In the genomic region with DNA sequence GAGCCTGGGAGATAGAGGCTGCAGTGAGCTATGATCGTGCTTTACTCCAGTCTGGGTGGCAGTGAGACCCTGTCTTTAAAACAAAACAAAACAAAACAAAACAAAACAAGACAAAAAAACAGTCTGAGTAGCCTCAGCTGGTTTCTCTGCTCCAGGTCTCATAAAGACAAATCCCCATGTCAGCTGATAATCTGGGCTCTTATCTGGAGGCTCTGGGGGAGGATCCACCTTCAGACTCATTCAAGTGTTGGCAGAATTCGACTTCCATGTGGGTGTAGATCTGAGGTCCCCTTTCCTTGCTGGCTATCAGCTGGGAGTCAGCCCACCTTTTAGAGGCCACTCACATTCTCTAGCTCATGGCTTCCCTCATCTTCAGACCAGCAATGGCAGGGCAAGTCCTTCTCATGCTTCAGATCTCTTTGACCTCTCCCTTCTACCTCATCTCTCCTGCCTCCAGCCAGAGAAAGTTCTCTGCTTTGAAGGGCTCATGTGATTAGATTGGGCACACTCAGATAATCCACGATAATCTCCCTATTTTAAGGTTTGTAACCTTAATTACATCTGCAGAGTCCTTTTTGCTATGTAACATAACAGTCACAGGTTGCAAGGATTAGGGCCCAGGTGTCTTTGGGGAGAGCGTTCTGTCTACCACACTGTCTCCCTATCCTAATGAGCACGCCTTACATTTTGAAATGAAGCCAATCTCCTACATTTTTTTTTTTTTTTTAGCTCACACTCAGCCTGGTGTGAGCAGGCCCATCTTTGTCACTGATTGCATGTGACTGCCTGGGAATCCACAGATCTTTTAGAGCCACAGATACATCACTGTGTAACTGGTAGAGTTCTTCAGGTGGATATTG, we compare ENCODE assay signal across 1 cellular context.
TF ChIP-seq lines count a peak whose summit lies in the region.

No MANE protein-coding gene starts in this region.

TF ChIP-seq in K562, 482 proteins besides CTCF, POLR2A, EP300 and RAD21 (continued from another document and continues in another):
- TF ChIP-seq, protein P1, sequence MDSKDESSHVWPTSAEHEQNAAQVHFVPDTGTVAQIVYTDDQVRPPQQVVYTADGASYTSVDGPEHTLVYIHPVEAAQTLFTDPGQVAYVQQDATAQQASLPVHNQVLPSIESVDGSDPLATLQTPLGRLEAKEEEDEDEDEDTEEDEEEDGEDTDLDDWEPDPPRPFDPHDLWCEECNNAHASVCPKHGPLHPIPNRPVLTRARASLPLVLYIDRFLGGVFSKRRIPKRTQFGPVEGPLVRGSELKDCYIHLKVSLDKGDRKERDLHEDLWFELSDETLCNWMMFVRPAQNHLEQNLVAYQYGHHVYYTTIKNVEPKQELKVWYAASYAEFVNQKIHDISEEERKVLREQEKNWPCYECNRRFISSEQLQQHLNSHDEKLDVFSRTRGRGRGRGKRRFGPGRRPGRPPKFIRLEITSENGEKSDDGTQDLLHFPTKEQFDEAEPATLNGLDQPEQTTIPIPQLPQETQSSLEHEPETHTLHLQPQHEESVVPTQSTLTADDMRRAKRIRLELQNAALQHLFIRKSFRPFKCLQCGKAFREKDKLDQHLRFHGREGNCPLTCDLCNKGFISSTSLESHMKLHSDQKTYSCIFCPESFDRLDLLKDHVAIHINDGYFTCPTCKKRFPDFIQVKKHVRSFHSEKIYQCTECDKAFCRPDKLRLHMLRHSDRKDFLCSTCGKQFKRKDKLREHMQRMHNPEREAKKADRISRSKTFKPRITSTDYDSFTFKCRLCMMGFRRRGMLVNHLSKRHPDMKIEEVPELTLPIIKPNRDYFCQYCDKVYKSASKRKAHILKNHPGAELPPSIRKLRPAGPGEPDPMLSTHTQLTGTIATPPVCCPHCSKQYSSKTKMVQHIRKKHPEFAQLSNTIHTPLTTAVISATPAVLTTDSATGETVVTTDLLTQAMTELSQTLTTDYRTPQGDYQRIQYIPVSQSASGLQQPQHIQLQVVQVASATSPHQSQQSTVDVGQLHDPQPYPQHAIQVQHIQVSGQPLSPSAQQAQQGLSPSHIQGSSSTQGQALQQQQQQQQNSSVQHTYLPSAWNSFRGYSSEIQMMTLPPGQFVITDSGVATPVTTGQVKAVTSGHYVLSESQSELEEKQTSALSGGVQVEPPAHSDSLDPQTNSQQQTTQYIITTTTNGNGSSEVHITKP (IDR thresholded peaks at IDR 0.05; ENCODE audit: partially characterized antibody) = peak; percentile 56
- TF ChIP-seq MBD2 (IDR thresholded peaks at IDR 0.05; ENCODE audit: borderline replicate concordance, low read depth) (no peak), RHOXF2B (CRISPR knock-in tag; conservative IDR thresholded peaks at IDR 0.05) (no peak), CHD2 (IDR thresholded peaks at IDR 0.05; ENCODE audit: low read depth, low read length) (no peak), MEIS2 (IDR thresholded peaks at IDR 0.05; ENCODE audit: partially characterized antibody) (peak; percentile 66), MAFF (IDR thresholded peaks at IDR 0.05; ENCODE audit: low read length) (no peak), ZNF316 (IDR thresholded peaks at IDR 0.05) (peak; percentile 77), ZNF583 (CRISPR knock-in tag; IDR thresholded peaks at IDR 0.05) (no peak), BHLHE40 (IDR thresholded peaks at IDR 0.05; ENCODE audit: low read length) (0 out of 2 replicates have a peak, but pooled peaks have one; percentile 24), ARID1B (IDR thresholded peaks at IDR 0.05) (peak; percentile 87), KLF6 (CRISPR knock-in tag; IDR thresholded peaks at IDR 0.05; ENCODE audit: borderline replicate concordance) (no peak), BMI1 (IDR thresholded peaks at IDR 0.05; ENCODE audit: low read length) (no peak), SP2 (IDR thresholded peaks at IDR 0.05; ENCODE audit: extremely low read depth, low read depth, low read length, poor library complexity, severe bottlenecking) (no peak), SLC30A9 (CRISPR knock-in tag; IDR thresholded peaks at IDR 0.05) (no peak), ZNF75A (CRISPR knock-in tag; IDR thresholded peaks at IDR 0.05) (no peak), MCM2 (IDR thresholded peaks at IDR 0.05; ENCODE audit: low read depth) (no peak), BCOR (IDR thresholded peaks at IDR 0.05) (no peak; the same call in 1 of the 2 replicates), ZNF41 (CRISPR knock-in tag; conservative IDR thresholded peaks at IDR 0.05) (no peak), ZNF589 (CRISPR knock-in tag; IDR thresholded peaks at IDR 0.05; ENCODE audit: low read depth) (no peak; the same call in 1 of the 2 replicates)
- TF ChIP-seq, protein P2, sequence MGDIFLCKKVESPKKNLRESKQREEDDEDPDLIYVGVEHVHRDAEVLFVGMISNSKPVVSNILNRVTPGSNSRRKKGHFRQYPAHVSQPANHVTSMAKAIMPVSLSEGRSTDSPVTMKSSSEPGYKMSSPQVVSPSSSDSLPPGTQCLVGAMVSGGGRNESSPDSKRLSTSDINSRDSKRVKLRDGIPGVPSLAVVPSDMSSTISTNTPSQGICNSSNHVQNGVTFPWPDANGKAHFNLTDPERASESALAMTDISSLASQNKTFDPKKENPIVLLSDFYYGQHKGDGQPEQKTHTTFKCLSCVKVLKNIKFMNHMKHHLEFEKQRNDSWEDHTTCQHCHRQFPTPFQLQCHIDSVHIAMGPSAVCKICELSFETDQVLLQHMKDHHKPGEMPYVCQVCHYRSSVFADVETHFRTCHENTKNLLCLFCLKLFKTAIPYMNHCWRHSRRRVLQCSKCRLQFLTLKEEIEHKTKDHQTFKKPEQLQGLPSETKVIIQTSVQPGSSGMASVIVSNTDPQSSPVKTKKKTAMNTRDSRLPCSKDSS (IDR thresholded peaks at IDR 0.05; ENCODE audit: low read depth, partially characterized antibody) = no peak
- TF ChIP-seq, protein P3, sequence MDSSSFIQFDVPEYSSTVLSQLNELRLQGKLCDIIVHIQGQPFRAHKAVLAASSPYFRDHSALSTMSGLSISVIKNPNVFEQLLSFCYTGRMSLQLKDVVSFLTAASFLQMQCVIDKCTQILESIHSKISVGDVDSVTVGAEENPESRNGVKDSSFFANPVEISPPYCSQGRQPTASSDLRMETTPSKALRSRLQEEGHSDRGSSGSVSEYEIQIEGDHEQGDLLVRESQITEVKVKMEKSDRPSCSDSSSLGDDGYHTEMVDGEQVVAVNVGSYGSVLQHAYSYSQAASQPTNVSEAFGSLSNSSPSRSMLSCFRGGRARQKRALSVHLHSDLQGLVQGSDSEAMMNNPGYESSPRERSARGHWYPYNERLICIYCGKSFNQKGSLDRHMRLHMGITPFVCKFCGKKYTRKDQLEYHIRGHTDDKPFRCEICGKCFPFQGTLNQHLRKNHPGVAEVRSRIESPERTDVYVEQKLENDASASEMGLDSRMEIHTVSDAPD (CRISPR knock-in tag; IDR thresholded peaks at IDR 0.05) = no peak
- TF ChIP-seq, protein P4, sequence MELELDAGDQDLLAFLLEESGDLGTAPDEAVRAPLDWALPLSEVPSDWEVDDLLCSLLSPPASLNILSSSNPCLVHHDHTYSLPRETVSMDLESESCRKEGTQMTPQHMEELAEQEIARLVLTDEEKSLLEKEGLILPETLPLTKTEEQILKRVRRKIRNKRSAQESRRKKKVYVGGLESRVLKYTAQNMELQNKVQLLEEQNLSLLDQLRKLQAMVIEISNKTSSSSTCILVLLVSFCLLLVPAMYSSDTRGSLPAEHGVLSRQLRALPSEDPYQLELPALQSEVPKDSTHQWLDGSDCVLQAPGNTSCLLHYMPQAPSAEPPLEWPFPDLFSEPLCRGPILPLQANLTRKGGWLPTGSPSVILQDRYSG (tag; conservative IDR thresholded peaks at IDR 0.05; ENCODE audit: low read depth) = 0 out of 2 replicates have a peak, but pooled peaks have one; percentile 47
- TF ChIP-seq, protein P5, sequence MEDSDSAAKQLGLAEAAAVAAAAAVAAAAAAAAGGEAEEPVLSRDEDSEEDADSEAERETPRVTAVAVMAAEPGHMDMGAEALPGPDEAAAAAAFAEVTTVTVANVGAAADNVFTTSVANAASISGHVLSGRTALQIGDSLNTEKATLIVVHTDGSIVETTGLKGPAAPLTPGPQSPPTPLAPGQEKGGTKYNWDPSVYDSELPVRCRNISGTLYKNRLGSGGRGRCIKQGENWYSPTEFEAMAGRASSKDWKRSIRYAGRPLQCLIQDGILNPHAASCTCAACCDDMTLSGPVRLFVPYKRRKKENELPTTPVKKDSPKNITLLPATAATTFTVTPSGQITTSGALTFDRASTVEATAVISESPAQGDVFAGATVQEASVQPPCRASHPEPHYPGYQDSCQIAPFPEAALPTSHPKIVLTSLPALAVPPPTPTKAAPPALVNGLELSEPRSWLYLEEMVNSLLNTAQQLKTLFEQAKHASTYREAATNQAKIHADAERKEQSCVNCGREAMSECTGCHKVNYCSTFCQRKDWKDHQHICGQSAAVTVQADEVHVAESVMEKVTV (CRISPR knock-in tag; IDR thresholded peaks at IDR 0.05) = no peak
- TF ChIP-seq, protein P6, sequence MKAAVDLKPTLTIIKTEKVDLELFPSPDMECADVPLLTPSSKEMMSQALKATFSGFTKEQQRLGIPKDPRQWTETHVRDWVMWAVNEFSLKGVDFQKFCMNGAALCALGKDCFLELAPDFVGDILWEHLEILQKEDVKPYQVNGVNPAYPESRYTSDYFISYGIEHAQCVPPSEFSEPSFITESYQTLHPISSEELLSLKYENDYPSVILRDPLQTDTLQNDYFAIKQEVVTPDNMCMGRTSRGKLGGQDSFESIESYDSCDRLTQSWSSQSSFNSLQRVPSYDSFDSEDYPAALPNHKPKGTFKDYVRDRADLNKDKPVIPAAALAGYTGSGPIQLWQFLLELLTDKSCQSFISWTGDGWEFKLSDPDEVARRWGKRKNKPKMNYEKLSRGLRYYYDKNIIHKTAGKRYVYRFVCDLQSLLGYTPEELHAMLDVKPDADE (conservative IDR thresholded peaks at IDR 0.05; ENCODE audit: control insufficient read depth, low read depth, low read length) = no peak
- TF ChIP-seq, protein P7, sequence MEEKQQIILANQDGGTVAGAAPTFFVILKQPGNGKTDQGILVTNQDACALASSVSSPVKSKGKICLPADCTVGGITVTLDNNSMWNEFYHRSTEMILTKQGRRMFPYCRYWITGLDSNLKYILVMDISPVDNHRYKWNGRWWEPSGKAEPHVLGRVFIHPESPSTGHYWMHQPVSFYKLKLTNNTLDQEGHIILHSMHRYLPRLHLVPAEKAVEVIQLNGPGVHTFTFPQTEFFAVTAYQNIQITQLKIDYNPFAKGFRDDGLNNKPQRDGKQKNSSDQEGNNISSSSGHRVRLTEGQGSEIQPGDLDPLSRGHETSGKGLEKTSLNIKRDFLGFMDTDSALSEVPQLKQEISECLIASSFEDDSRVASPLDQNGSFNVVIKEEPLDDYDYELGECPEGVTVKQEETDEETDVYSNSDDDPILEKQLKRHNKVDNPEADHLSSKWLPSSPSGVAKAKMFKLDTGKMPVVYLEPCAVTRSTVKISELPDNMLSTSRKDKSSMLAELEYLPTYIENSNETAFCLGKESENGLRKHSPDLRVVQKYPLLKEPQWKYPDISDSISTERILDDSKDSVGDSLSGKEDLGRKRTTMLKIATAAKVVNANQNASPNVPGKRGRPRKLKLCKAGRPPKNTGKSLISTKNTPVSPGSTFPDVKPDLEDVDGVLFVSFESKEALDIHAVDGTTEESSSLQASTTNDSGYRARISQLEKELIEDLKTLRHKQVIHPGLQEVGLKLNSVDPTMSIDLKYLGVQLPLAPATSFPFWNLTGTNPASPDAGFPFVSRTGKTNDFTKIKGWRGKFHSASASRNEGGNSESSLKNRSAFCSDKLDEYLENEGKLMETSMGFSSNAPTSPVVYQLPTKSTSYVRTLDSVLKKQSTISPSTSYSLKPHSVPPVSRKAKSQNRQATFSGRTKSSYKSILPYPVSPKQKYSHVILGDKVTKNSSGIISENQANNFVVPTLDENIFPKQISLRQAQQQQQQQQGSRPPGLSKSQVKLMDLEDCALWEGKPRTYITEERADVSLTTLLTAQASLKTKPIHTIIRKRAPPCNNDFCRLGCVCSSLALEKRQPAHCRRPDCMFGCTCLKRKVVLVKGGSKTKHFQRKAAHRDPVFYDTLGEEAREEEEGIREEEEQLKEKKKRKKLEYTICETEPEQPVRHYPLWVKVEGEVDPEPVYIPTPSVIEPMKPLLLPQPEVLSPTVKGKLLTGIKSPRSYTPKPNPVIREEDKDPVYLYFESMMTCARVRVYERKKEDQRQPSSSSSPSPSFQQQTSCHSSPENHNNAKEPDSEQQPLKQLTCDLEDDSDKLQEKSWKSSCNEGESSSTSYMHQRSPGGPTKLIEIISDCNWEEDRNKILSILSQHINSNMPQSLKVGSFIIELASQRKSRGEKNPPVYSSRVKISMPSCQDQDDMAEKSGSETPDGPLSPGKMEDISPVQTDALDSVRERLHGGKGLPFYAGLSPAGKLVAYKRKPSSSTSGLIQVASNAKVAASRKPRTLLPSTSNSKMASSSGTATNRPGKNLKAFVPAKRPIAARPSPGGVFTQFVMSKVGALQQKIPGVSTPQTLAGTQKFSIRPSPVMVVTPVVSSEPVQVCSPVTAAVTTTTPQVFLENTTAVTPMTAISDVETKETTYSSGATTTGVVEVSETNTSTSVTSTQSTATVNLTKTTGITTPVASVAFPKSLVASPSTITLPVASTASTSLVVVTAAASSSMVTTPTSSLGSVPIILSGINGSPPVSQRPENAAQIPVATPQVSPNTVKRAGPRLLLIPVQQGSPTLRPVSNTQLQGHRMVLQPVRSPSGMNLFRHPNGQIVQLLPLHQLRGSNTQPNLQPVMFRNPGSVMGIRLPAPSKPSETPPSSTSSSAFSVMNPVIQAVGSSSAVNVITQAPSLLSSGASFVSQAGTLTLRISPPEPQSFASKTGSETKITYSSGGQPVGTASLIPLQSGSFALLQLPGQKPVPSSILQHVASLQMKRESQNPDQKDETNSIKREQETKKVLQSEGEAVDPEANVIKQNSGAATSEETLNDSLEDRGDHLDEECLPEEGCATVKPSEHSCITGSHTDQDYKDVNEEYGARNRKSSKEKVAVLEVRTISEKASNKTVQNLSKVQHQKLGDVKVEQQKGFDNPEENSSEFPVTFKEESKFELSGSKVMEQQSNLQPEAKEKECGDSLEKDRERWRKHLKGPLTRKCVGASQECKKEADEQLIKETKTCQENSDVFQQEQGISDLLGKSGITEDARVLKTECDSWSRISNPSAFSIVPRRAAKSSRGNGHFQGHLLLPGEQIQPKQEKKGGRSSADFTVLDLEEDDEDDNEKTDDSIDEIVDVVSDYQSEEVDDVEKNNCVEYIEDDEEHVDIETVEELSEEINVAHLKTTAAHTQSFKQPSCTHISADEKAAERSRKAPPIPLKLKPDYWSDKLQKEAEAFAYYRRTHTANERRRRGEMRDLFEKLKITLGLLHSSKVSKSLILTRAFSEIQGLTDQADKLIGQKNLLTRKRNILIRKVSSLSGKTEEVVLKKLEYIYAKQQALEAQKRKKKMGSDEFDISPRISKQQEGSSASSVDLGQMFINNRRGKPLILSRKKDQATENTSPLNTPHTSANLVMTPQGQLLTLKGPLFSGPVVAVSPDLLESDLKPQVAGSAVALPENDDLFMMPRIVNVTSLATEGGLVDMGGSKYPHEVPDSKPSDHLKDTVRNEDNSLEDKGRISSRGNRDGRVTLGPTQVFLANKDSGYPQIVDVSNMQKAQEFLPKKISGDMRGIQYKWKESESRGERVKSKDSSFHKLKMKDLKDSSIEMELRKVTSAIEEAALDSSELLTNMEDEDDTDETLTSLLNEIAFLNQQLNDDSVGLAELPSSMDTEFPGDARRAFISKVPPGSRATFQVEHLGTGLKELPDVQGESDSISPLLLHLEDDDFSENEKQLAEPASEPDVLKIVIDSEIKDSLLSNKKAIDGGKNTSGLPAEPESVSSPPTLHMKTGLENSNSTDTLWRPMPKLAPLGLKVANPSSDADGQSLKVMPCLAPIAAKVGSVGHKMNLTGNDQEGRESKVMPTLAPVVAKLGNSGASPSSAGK (IDR thresholded peaks at IDR 0.05) = peak; percentile 46
- TF ChIP-seq, protein P8, sequence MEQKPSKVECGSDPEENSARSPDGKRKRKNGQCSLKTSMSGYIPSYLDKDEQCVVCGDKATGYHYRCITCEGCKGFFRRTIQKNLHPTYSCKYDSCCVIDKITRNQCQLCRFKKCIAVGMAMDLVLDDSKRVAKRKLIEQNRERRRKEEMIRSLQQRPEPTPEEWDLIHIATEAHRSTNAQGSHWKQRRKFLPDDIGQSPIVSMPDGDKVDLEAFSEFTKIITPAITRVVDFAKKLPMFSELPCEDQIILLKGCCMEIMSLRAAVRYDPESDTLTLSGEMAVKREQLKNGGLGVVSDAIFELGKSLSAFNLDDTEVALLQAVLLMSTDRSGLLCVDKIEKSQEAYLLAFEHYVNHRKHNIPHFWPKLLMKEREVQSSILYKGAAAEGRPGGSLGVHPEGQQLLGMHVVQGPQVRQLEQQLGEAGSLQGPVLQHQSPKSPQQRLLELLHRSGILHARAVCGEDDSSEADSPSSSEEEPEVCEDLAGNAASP (IDR thresholded peaks at IDR 0.05) = no peak
